15 cellular contexts compared by ENCODE assay signal in genomic region chr1:15432327-15432726, GRCh38.
DNase-seq lines count a peak whose midpoint lies in the region; ATAC-seq lines count a peak whose summit lies in the region.
"Had no signal": no experiment of that assay in that cellular context is flagged by ENCODE, and none has a peak within 500 bp of the region (broad histone marks: within the 10 kb centered on the region; RNA-seq: fewer than 3 reads in every experiment).

No MANE protein-coding gene starts in this region.

- H3K4me3 ChIP-seq in skeletal muscle cell (ENCODE audit: low read depth, low read length), result no peak overlapping the region
- H3K4me3 ChIP-seq: gastroesophageal sphincter had no signal

- DNase-seq in NCI-H1417 (lab: John Stamatoyannopoulos, UW), result peak in 2 of 3 experiments; percentile 19 to 53
- DNase-seq in NCI-H1417 treated with DMSO at 0.1 percent for 48 hours (lab: John Stamatoyannopoulos, UW), result no peak
- DNase-seq in NCI-H524 treated with DMSO at 0.1 percent for 48 hours (lab: John Stamatoyannopoulos, UW), result peak; percentile 36
- DNase-seq in epithelial cell of prostate (ENCODE audit: low read depth, low spot score), result no peak
- peak; percentile 36 for DNase-seq in skeletal muscle cell (ENCODE audit: low read depth)
- DNase-seq in NCI-H2107 treated with DMSO at 0.1 percent for 48 hours (lab: John Stamatoyannopoulos, UW; ENCODE audit: unreplicated experiment), result no peak
- no peak for DNase-seq in NK-92 treated with Interleukin-12 subunit alpha and Interleukin-12 subunit beta, amount 100 ng/mL, for 24 hours (lab: John Stamatoyannopoulos, UW)
- DNase-seq: activated B cell treated with CpG ODN at 0.5 μM for 24 hours; activated naive CD4-positive, alpha-beta T cell treated with Interleukin-2 at 50 U/mL for 16 hours; CD8-positive, alpha-beta memory T cell; NCI-H2107; stimulated activated CD4-positive, alpha-beta T cell treated with anti-CD3 and anti-CD28 coated beads, Interleukin-2, amount 100 ng/mL, for 48 hours had no signal

- no peak for ATAC-seq in HG02840 (IDR thresholded peaks at IDR 0.05; ENCODE audit: low FRiP score, unreplicated experiment)
- ATAC-seq: gastroesophageal sphincter had no signal

- H3K27ac ChIP-seq in epithelial cell of prostate, result peak overlapping the region; percentile 24
- H3K27ac ChIP-seq: 22Rv1, gastroesophageal sphincter had no signal

Comparison
In these comparisons a context has a peak if more than half of its experiments do, and no peak if none do; other contexts are left out.
1. DNase-seq: peak in NCI-H1417 (2 of 3), NCI-H524 treated with DMSO at 0.1 percent for 48 hours (single experiment) and skeletal muscle cell (single experiment); none in NCI-H1417 treated with DMSO at 0.1 percent for 48 hours (single experiment), epithelial cell of prostate (single experiment), NCI-H2107 treated with DMSO at 0.1 percent for 48 hours (single experiment) and NK-92 treated with Interleukin-12 subunit alpha and Interleukin-12 subunit beta, amount 100 ng/mL, for 24 hours (single experiment).